1 cellular context compared by ENCODE assay signal in genomic region chr1:94883688-94884087, GRCh38.
A peak's percentile ranks its signal among the peaks of the same experiment; 100 is the strongest.
TF ChIP-seq lines count a peak whose summit lies in the region.

No MANE protein-coding gene starts in this region.

TF ChIP-seq in K562, 482 proteins besides CTCF, POLR2A, EP300 and RAD21 (continued from another document):
- TF ChIP-seq GMEB1 (CRISPR knock-in tag; IDR thresholded peaks at IDR 0.05) (no peak), NRF1 (conservative IDR thresholded peaks at IDR 0.05 in 1 of 2, IDR thresholded peaks at IDR 0.05 in 1 of 2) (peak; percentile 88 to 89), CBX1 (IDR thresholded peaks at IDR 0.05; ENCODE audit: low read depth) (no peak)
